ENCODE assay signal across 12 cellular contexts in genomic region chr19:11747277-11747676, GRCh38. TPM values are rescaled to one million over a fixed set of nuclear protein-coding genes. Genes with fewer than 3 reads are reported as not detected.
"Had no signal": no experiment of that assay in that cellular context is flagged by ENCODE, and none has a peak within 500 bp of the region (broad histone marks: within the 10 kb centered on the region; RNA-seq: fewer than 3 reads in every experiment).

No MANE protein-coding gene starts in this region.

- H3K4me2 ChIP-seq: GM23338 had no signal

- FAIRE-seq: H1, H54 had no signal

- H3K27ac ChIP-seq: GM23248 had no signal

- H2AFZ ChIP-seq: GM23248, GM23338 had no signal

- H3K36me3 ChIP-seq: HAP-1 had no signal

- H3K4me1 ChIP-seq: HAP-1 had no signal

- ATAC-seq: GM23338, HCT116 had no signal

- H3K4me3 ChIP-seq: GM23248, GM23338, HAP-1 had no signal

- H3K9ac ChIP-seq: GM23248 had no signal

- DNase-seq: GM23248, GOT3, H7, H9, HCEC 1CT, HFFc6 had no signal

RNA-seq across cellular contexts. Expression of gene ZNF823, which starts 8.5 kb away (rescaled TPM):
- total RNA-seq: H7 had no signal

RNA-seq across cellular contexts. Expression of gene ZNF441, which starts 19.5 kb away (rescaled TPM):
- total RNA-seq: H7 had no signal

RNA-seq across cellular contexts. Expression of gene ZNF491, which starts 51.0 kb away (rescaled TPM):
- total RNA-seq: H4 had no signal
